Comparison of ENCODE assay signal across 9 cellular contexts in the genomic region with DNA sequence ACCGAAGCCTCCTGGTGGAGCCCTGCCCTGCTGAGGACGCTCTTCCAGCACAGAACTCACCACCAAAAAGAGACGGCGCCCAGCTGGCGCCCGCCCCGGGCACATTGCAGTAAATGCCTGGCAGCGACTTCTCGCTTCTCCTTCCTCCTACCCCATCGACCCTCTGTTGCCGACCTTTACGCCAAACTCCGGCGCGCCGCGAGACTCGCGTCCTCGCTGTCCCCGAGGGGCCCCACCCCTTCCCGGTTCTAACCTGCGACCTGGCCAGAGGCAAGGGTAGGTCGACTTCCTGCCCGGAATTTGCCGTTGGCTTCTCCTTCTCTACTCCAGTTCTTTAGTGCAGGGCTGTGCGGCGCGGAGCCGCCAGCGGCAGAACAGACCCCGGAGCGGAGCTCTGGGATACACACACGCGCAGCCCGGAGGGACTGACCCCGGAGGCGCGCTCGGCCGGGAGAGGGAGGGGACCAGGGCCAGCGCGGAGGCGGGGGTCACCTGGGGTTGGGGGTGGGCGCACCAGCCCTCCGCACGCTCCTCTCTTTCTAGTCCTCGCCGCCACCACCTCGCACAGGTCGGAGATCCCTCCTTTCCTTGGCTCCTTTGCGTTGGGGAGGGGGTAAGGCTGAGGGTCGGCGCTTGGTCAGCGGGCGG.
A peak's percentile ranks its signal among the peaks of the same experiment; 100 is the strongest.
DNase-seq lines count a peak whose midpoint lies in the region; ATAC-seq, FAIRE-seq and TF ChIP-seq lines count a peak whose summit lies in the region.
"Had no signal": no experiment of that assay in that cellular context is flagged by ENCODE, and none has a peak within 500 bp of the region (broad histone marks: within the 10 kb centered on the region; RNA-seq: fewer than 3 reads in every experiment).

No MANE protein-coding gene starts in this region.

- no peaks in the 10 kb centered on the region for H3K36me3 ChIP-seq in parathyroid adenoma (ENCODE audit: control insufficient read depth, insufficient read depth, low read length)
- H3K36me3 ChIP-seq: adrenal gland had no signal

- TF ChIP-seq CTCF in parathyroid adenoma (IDR thresholded peaks at IDR 0.05): no peak
- no peak for TF ChIP-seq CTCF in D721Med (IDR thresholded peaks at IDR 0.05; ENCODE audit: insufficient read depth, missing control alignments)

- DNase-seq in DMS 273 (lab: John Stamatoyannopoulos, UW; ENCODE audit: unreplicated experiment): peak; percentile 72
- peak; percentile 86 for DNase-seq in NCI-H748 (lab: John Stamatoyannopoulos, UW; ENCODE audit: unreplicated experiment)
- DNase-seq in glomerular visceral epithelial cell (ENCODE audit: extremely low spot score): peak; percentile 20
- no peak for DNase-seq in D721Med (ENCODE audit: insufficient read length, low spot score)
- no peak for DNase-seq in NCI-H1048 (lab: John Stamatoyannopoulos, UW)
- no peak for DNase-seq in H54 (ENCODE audit: insufficient read length, low spot score)

- H3K4me3 ChIP-seq in parathyroid adenoma (ENCODE audit: low read depth, low read length): peak overlapping the region; percentile 34

- no peak for TF ChIP-seq POLR2A in H54 (IDR thresholded peaks at IDR 0.05; ENCODE audit: low read depth, low read length)

- H3K27ac ChIP-seq in parathyroid adenoma: no peak overlapping the region

- no peak overlapping the region for H3K9ac ChIP-seq in parathyroid adenoma

- H3K79me2 ChIP-seq in parathyroid adenoma: no peaks in the 10 kb centered on the region

- H2AFZ ChIP-seq in parathyroid adenoma: no peak overlapping the region

- H3K27me3 ChIP-seq in parathyroid adenoma (ENCODE audit: control insufficient read depth, insufficient read depth, low read length): no peaks in the 10 kb centered on the region

- no peak for ATAC-seq in GM21367 (IDR thresholded peaks at IDR 0.05; ENCODE audit: unreplicated experiment)

- no peaks in the 10 kb centered on the region for H3K9me3 ChIP-seq in parathyroid adenoma (ENCODE audit: control insufficient read depth, low read length)
- H3K9me3 ChIP-seq: adrenal gland had no signal

- no peaks in the 10 kb centered on the region for H3K4me1 ChIP-seq in parathyroid adenoma

- peak overlapping the region; percentile 66 for H3K4me2 ChIP-seq in parathyroid adenoma (ENCODE audit: low read length)

- no peak for FAIRE-seq in D721Med (lab: Jason Lieb, UNC)
- no peak for FAIRE-seq in H54 (lab: Jason Lieb, UNC)

Comparison
In these comparisons a context has a peak if more than half of its experiments do, and no peak if none do; other contexts are left out.
1. DNase-seq: peak in DMS 273 (single experiment), NCI-H748 (single experiment) and glomerular visceral epithelial cell (single experiment); none in D721Med (single experiment), NCI-H1048 (single experiment) and H54 (single experiment).